Comparison of ENCODE assay signal across 8 cellular contexts in genomic region chr4:3949916-3950315, GRCh38.
DNase-seq lines count a peak whose midpoint lies in the region; TF ChIP-seq lines count a peak whose summit lies in the region.
"Not testable (repeated sequence)": the region's sequence is repeated elsewhere in the genome, so short reads cannot be mapped to it uniquely, and the experiment has no call there.

No MANE protein-coding gene starts in this region.

- TF ChIP-seq CTCF in HFFc6 (IDR thresholded peaks at IDR 0.05) (peak; percentile 79), OCI-LY3 (IDR thresholded peaks at IDR 0.05; ENCODE audit: low read depth, low read length) (peak; percentile 21; the same call in 1 of the 2 replicates), colonic mucosa (IDR thresholded peaks at IDR 0.05) (peak; percentile 19), cardiac muscle cell (IDR thresholded peaks at IDR 0.05; ENCODE audit: low read depth, low read length) (peak; percentile 48), tibial nerve (IDR thresholded peaks at IDR 0.05) (peak; percentile 18 to 31 (median 26))

- not testable (repeated sequence) for H3K4me1 ChIP-seq in OCI-LY3 (ENCODE audit: low read length); colonic mucosa; cardiac muscle cell (ENCODE audit: low read depth); tibial nerve

- DNase-seq in DMS53 (lab: John Stamatoyannopoulos, UW) (peak; percentile 27), HFFc6 (peak; percentile 66), cardiac muscle cell (ENCODE audit: low read depth in 1 of 2, low spot score in 1 of 2) (peak; percentile 58 to 66), mucosa of gallbladder (ENCODE audit: low spot score) (peak; percentile 17), tibial nerve (ENCODE audit: low spot score in 2 of 2) (peak in 1 of 2 donors; percentile 53)
- peak; percentile 11 to 22 for DNase-seq in activated CD4-positive, alpha-beta T cell treated with anti-CD3 and anti-CD28 coated beads, Interleukin-2, amount 50 U/mL, for 48 hours
- not testable (repeated sequence) for DNase-seq in colonic mucosa

- not testable (repeated sequence) for H3K27ac Mint-ChIP-seq in HFFc6

- not testable (repeated sequence) for H3K79me2 ChIP-seq in OCI-LY3 (ENCODE audit: low read length)

- not testable (repeated sequence) for H3K9me3 ChIP-seq in OCI-LY3 (ENCODE audit: insufficient read depth, low read length); colonic mucosa; cardiac muscle cell (ENCODE audit: low read depth); tibial nerve

- not testable (repeated sequence) for H3K4me3 ChIP-seq in OCI-LY3 (ENCODE audit: low read length); colonic mucosa; cardiac muscle cell; tibial nerve

- TF ChIP-seq EP300 in tibial nerve (IDR thresholded peaks at IDR 0.05): not testable (repeated sequence)

- not testable (repeated sequence) for H3K36me3 ChIP-seq in OCI-LY3 (replicated peaks; ENCODE audit: low read depth, low read length); colonic mucosa; cardiac muscle cell
- peaks cover 0 to 54% (median 0%) of the 10 kb centered on the region in 3 donors for H3K36me3 ChIP-seq in tibial nerve

- H3K4me1 Mint-ChIP-seq in HFFc6 (ENCODE audit: low read depth): peaks cover 44% of the 10 kb centered on the region

- intact Hi-C loops in colonic mucosa (cut with DNase I): not testable (repeated sequence)

- not testable (repeated sequence) for H3K9ac ChIP-seq in OCI-LY3 (ENCODE audit: low read length); colonic mucosa (ENCODE audit: low read depth in 2 of 2, low read length in 2 of 2)

- H3K9me3 Mint-ChIP-seq in HFFc6: not testable (repeated sequence)

- TF ChIP-seq POLR2A in tibial nerve (IDR thresholded peaks at IDR 0.05): not testable (repeated sequence)

- not testable (repeated sequence) for H3K4me2 ChIP-seq in OCI-LY3 (ENCODE audit: low read length)

- not testable (repeated sequence) for H3K27me3 ChIP-seq in OCI-LY3 (ENCODE audit: low read depth, low read length); colonic mucosa; cardiac muscle cell; tibial nerve

- WGBS in tibial nerve, 2 donors: 45 to 67% methylated on average over 5 of the region's 5 CpGs

- not testable (repeated sequence) for H2AFZ ChIP-seq in OCI-LY3 (ENCODE audit: low read depth, low read length)

- H4K20me1 ChIP-seq in OCI-LY3 (ENCODE audit: insufficient read depth, low read length): not testable (repeated sequence)

- not testable (repeated sequence) for H3K4me3 Mint-ChIP-seq in HFFc6

- not testable (repeated sequence) for H3K27ac ChIP-seq in OCI-LY3 (ENCODE audit: low read length); colonic mucosa; cardiac muscle cell; tibial nerve

- peaks cover 10% of the 10 kb centered on the region; the same call in 1 of the 2 replicates for H3K36me3 Mint-ChIP-seq in HFFc6 (ENCODE audit: low read depth)

- not testable (repeated sequence) for H3K27me3 Mint-ChIP-seq in HFFc6 (ENCODE audit: insufficient read depth)

Comparison
In these comparisons a context has a peak if more than half of its experiments do, and no peak if none do; other contexts are left out.
1. CTCF ChIP-seq: peak in every context shown above with its lines; median percentile 79 in HFFc6; 48 in cardiac muscle cell; 26 in tibial nerve; 21 in OCI-LY3; 19 in colonic mucosa.